Comparison of ENCODE assay signal across 18 cellular contexts in the genomic region with DNA sequence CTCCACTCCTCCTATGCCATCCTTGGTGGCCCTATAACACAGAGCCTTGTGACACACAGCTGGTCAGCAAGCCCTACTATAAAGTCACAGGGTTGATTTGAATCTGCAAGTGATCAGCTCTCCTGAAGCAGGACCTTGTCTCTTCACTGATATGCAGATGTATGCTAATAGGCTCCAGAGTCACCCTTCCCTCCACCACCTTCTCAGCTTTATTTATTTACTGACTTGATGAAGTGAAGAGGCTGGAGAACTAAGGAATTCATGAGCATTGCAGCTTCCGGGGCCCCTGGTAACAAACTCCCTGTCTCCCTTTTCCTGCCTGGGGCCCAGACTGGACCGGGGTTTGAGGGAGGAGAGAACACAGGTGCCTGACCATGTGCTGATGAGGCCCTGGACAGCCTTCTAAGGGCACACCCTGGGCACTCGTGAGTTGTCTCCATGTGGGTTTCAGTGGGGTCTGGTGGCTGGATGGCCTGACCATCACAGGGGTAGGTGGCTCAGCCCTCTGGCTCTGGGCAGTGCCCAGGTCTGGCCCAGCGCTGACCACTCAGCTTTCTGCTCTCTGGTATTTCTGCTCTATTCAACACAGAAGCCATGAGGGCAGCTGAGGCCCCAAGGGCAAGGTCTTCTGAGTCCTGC.
DNase-seq lines count a peak whose midpoint lies in the region; ATAC-seq and TF ChIP-seq lines count a peak whose summit lies in the region.
"Had no signal": no experiment of that assay in that cellular context is flagged by ENCODE, and none has a peak within 500 bp of the region (broad histone marks: within the 10 kb centered on the region; RNA-seq: fewer than 3 reads in every experiment).

No MANE protein-coding gene starts in this region.

- no peaks in the 10 kb centered on the region for H3K9me3 ChIP-seq in sigmoid colon
- H3K9me3 ChIP-seq: BLaER1 had no signal

- CTCF ChIA-PET in WTC11 (lab: Charles Lee) = interaction anchor here (0.6 to 3.2 kb wide), 9 partner anchors 9 to 613 kb away, joined by 3 to 22 read pairs (median 6); no protein-coding TSS in a partner anchor

- H3K36me3 Mint-ChIP-seq in WTC11 = no peaks in the 10 kb centered on the region
- H3K36me3 Mint-ChIP-seq in activated CD4-positive, alpha-beta T cell treated with anti-CD3 and anti-CD28 coated beads, Interleukin-2, amount 10 ng/mL, durations not matched to agents 24 days and 14 days (ENCODE audit: low read depth) = no peaks in the 10 kb centered on the region
- H3K36me3 Mint-ChIP-seq: CD14-positive monocyte; CD4-positive, alpha-beta memory T cell; IgD-negative memory B cell had no signal

- no peaks in the 10 kb centered on the region for H3K79me1 ChIP-seq in mesendoderm (ENCODE audit: low read length)

- peak; percentile 15 for ATAC-seq in stimulated activated naive CD8-positive, alpha-beta T cell treated with anti-CD3 and anti-CD28 coated beads, Interleukin-15, amount 100 ng/mL, for 72 hours
- ATAC-seq in stimulated activated naive CD8-positive, alpha-beta T cell treated with anti-CD3 and anti-CD28 coated beads, Interleukin-15, Interleukin-2, amounts not matched to agents 100 U/mL and 50 U/mL, for 24 hours = no peak
- peak; percentile 65 for ATAC-seq in WTC11
- no peak for ATAC-seq in HG03095 (IDR thresholded peaks at IDR 0.05; ENCODE audit: unreplicated experiment)
- ATAC-seq in left ventricle myocardium superior = no peak
- ATAC-seq: HCT116 had no signal

- TF ChIP-seq CTCF in WTC11 (IDR thresholded peaks at IDR 0.05) (no peak), sigmoid colon (IDR thresholded peaks at IDR 0.05) (no peak)

- no peak overlapping the region for H3K56ac ChIP-seq in mesendoderm (ENCODE audit: low read length)

- H3K4me1 Mint-ChIP-seq in stimulated activated naive CD8-positive, alpha-beta T cell treated with anti-CD3 and anti-CD28 coated beads, Interleukin-15, amount 100 ng/mL, for 72 hours = no peaks in the 10 kb centered on the region
- H3K4me1 Mint-ChIP-seq in WTC11 = peaks cover 26% of the 10 kb centered on the region
- H3K4me1 Mint-ChIP-seq in activated CD4-positive, alpha-beta T cell treated with anti-CD3 and anti-CD28 coated beads, Interleukin-2, amount 10 ng/mL, durations not matched to agents 24 days and 14 days = peaks cover 3% of the 10 kb centered on the region
- H3K4me1 Mint-ChIP-seq: CD14-positive monocyte; CD4-positive, alpha-beta memory T cell; IgD-negative memory B cell had no signal

- H3K9ac ChIP-seq in mesendoderm (ENCODE audit: low read length) = no peak overlapping the region
- H3K9ac ChIP-seq: BLaER1 had no signal

- no peak for DNase-seq in stimulated activated naive CD8-positive, alpha-beta T cell treated with anti-CD3 and anti-CD28 coated beads, Interleukin-15, amount 100 ng/mL, for 72 hours
- DNase-seq in stimulated activated naive CD8-positive, alpha-beta T cell treated with anti-CD3 and anti-CD28 coated beads, Interleukin-15, Interleukin-2, amounts not matched to agents 100 U/mL and 50 U/mL, for 24 hours = no peak
- DNase-seq in WTC11 (ENCODE audit: low spot score) = no peak
- DNase-seq in mesendoderm = peak; percentile 72
- DNase-seq in activated CD4-positive, alpha-beta T cell treated with anti-CD3 and anti-CD28 coated beads, Interleukin-2, amount 10 ng/mL, durations not matched to agents 24 days and 14 days = no peak
- no peak for DNase-seq in left ventricle myocardium superior
- no peak for DNase-seq in sigmoid colon
- DNase-seq: 8988T; CD4-positive, alpha-beta memory T cell; DMS153; DMS79; GF-D8; HFFc6 had no signal

- H3K4ac ChIP-seq in mesendoderm (ENCODE audit: low read depth, low read length) = no peak overlapping the region

- no peak overlapping the region for H3K4me2 ChIP-seq in mesendoderm (ENCODE audit: low read length)
- H3K4me2 ChIP-seq: BLaER1 had no signal

- no peak overlapping the region for H3K23ac ChIP-seq in mesendoderm (ENCODE audit: low read length)

- H3K4me3 Mint-ChIP-seq in stimulated activated naive CD8-positive, alpha-beta T cell treated with anti-CD3 and anti-CD28 coated beads, Interleukin-15, amount 100 ng/mL, for 72 hours = no peak overlapping the region
- no peak overlapping the region for H3K4me3 Mint-ChIP-seq in WTC11
- H3K4me3 Mint-ChIP-seq in activated CD4-positive, alpha-beta T cell treated with anti-CD3 and anti-CD28 coated beads, Interleukin-2, amount 10 ng/mL, durations not matched to agents 24 days and 14 days = no peak overlapping the region
- H3K4me3 Mint-ChIP-seq: CD14-positive monocyte; CD4-positive, alpha-beta memory T cell; HFFc6; IgD-negative memory B cell had no signal

- H3K4me1 ChIP-seq in mesendoderm (ENCODE audit: control insufficient read depth, low read depth, low read length) (peaks cover 4% of the 10 kb centered on the region), sigmoid colon (peaks cover 0 to 4% (median 0%) of the 10 kb centered on the region in 4 donors)
- H3K4me1 ChIP-seq: BLaER1 had no signal

- WGBS in mesendoderm (ENCODE audit: extremely low coverage, insufficient coverage, low lambda C conversion rate) = no CpG with 5 or more reads among the region's 4 CpGs
- 39 to 56% methylated on average over 4 of the region's 4 CpGs for WGBS in sigmoid colon, 2 donors

- no peak overlapping the region for H4K8ac ChIP-seq in mesendoderm (ENCODE audit: low read depth, low read length)

- H3K27me3 Mint-ChIP-seq in stimulated activated naive CD8-positive, alpha-beta T cell treated with anti-CD3 and anti-CD28 coated beads, Interleukin-15, amount 100 ng/mL, for 72 hours = peaks cover 3% of the 10 kb centered on the region
- H3K27me3 Mint-ChIP-seq in WTC11 (ENCODE audit: low read depth) = no peaks in the 10 kb centered on the region; the same call in 1 of the 2 replicates
- H3K27me3 Mint-ChIP-seq in activated CD4-positive, alpha-beta T cell treated with anti-CD3 and anti-CD28 coated beads, Interleukin-2, amount 10 ng/mL, durations not matched to agents 24 days and 14 days = no peaks in the 10 kb centered on the region
- H3K27me3 Mint-ChIP-seq: IgD-negative memory B cell had no signal

- no peak overlapping the region for H2AK5ac ChIP-seq in mesendoderm (ENCODE audit: low read length)

- no peak overlapping the region for H2BK120ac ChIP-seq in mesendoderm (ENCODE audit: low read depth, low read length)

- intact Hi-C loops in activated CD4-positive, alpha-beta T cell treated with anti-CD3 and anti-CD28 coated beads, Interleukin-2, amount 10 ng/mL, durations not matched to agents 24 days and 14 days (cut with micrococcal nuclease) = no loop called here
- intact Hi-C loops in left ventricle myocardium superior (cut with micrococcal nuclease) (no loop called here), sigmoid colon (cut with DNase I) (loop anchor here (10.0 kb wide), 2 partner anchors 163 to 433 kb away; no protein-coding TSS in a partner anchor)

- no peak for TF ChIP-seq POLR2A in sigmoid colon (IDR thresholded peaks at IDR 0.05)

- no peak overlapping the region for H3K27ac Mint-ChIP-seq in stimulated activated naive CD8-positive, alpha-beta T cell treated with anti-CD3 and anti-CD28 coated beads, Interleukin-15, amount 100 ng/mL, for 72 hours
- H3K27ac Mint-ChIP-seq in WTC11 = no peak overlapping the region
- no peak overlapping the region for H3K27ac Mint-ChIP-seq in activated CD4-positive, alpha-beta T cell treated with anti-CD3 and anti-CD28 coated beads, Interleukin-2, amount 10 ng/mL, durations not matched to agents 24 days and 14 days
- H3K27ac Mint-ChIP-seq: CD14-positive monocyte; CD4-positive, alpha-beta memory T cell; HFFc6; IgD-negative memory B cell had no signal

- no peak overlapping the region for H4K5ac ChIP-seq in mesendoderm (ENCODE audit: low read length)

- H3K27ac ChIP-seq in mesendoderm (ENCODE audit: low read depth, low read length) (no peak overlapping the region), sigmoid colon (no peak overlapping the region)
- H3K27ac ChIP-seq: BLaER1 had no signal

- no peak overlapping the region for H2BK5ac ChIP-seq in mesendoderm (ENCODE audit: low read length)

- POLR2A ChIA-PET in WTC11 (lab: Charles Lee) = no interaction called here

- H3K27me3 ChIP-seq in mesendoderm (ENCODE audit: insufficient read depth, low read length, poor library complexity) (no peaks in the 10 kb centered on the region), sigmoid colon (peaks cover 0 to 7% (median 0%) of the 10 kb centered on the region in 3 donors)

- no peak overlapping the region for H2BK15ac ChIP-seq in mesendoderm (replicated peaks; ENCODE audit: low read depth)

- no peak for TF ChIP-seq EP300 in sigmoid colon (IDR thresholded peaks at IDR 0.05)

- no peaks in the 10 kb centered on the region for H3K9me3 Mint-ChIP-seq in stimulated activated naive CD8-positive, alpha-beta T cell treated with anti-CD3 and anti-CD28 coated beads, Interleukin-15, amount 100 ng/mL, for 72 hours
- H3K9me3 Mint-ChIP-seq in WTC11 = no peaks in the 10 kb centered on the region
- H3K9me3 Mint-ChIP-seq in activated CD4-positive, alpha-beta T cell treated with anti-CD3 and anti-CD28 coated beads, Interleukin-2, amount 10 ng/mL, durations not matched to agents 24 days and 14 days = no peaks in the 10 kb centered on the region
- H3K9me3 Mint-ChIP-seq: CD14-positive monocyte; CD4-positive, alpha-beta memory T cell; HFFc6; IgD-negative memory B cell had no signal

- no peak overlapping the region for H3K4me3 ChIP-seq in mesendoderm (ENCODE audit: low read length)
- H3K4me3 ChIP-seq in sigmoid colon = no peak overlapping the region
- H3K4me3 ChIP-seq: BLaER1 had no signal

- H3K36me3 ChIP-seq in mesendoderm (ENCODE audit: control insufficient read depth, insufficient read depth, low read length) = no peaks in the 10 kb centered on the region
- H3K36me3 ChIP-seq in sigmoid colon = no peaks in the 10 kb centered on the region
- H3K36me3 ChIP-seq: BLaER1 had no signal

- no peaks in the 10 kb centered on the region for H3K79me2 ChIP-seq in mesendoderm (ENCODE audit: control insufficient read depth, insufficient read depth, low read length)

- H3K18ac ChIP-seq in mesendoderm (ENCODE audit: low read length) = no peak overlapping the region

TF ChIP-seq in WTC11, 78 proteins besides CTCF, POLR2A, EP300 and RAD21 (continues in another document):
- TF ChIP-seq, protein P1, sequence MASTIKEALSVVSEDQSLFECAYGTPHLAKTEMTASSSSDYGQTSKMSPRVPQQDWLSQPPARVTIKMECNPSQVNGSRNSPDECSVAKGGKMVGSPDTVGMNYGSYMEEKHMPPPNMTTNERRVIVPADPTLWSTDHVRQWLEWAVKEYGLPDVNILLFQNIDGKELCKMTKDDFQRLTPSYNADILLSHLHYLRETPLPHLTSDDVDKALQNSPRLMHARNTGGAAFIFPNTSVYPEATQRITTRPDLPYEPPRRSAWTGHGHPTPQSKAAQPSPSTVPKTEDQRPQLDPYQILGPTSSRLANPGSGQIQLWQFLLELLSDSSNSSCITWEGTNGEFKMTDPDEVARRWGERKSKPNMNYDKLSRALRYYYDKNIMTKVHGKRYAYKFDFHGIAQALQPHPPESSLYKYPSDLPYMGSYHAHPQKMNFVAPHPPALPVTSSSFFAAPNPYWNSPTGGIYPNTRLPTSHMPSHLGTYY (CRISPR knock-in tag; IDR thresholded peaks at IDR 0.05) = no peak
- TF ChIP-seq CBFB (CRISPR knock-in tag; IDR thresholded peaks at IDR 0.05; ENCODE audit: low read depth) = no peak
- TF ChIP-seq TCF7 (CRISPR knock-in tag; IDR thresholded peaks at IDR 0.05; ENCODE audit: low read depth) = no peak
- no peak for TF ChIP-seq ZBTB21 (CRISPR knock-in tag; IDR thresholded peaks at IDR 0.05; ENCODE audit: borderline replicate concordance)
- TF ChIP-seq JAZF1 (CRISPR knock-in tag; IDR thresholded peaks at IDR 0.05) = no peak

Comparison
In these comparisons a context has a peak if more than half of its experiments do, and no peak if none do; other contexts are left out.
1. ATAC-seq: peak in stimulated activated naive CD8-positive, alpha-beta T cell treated with anti-CD3 and anti-CD28 coated beads, Interleukin-15, amount 100 ng/mL, for 72 hours (single experiment) and WTC11 (single experiment); none in stimulated activated naive CD8-positive, alpha-beta T cell treated with anti-CD3 and anti-CD28 coated beads, Interleukin-15, Interleukin-2, amounts not matched to agents 100 U/mL and 50 U/mL, for 24 hours (single experiment), HG03095 (single experiment) and left ventricle myocardium superior (single experiment).